ENCODE assay signal across 8 cellular contexts in genomic region chr9:131393622-131394463, GRCh38. TPM values are rescaled to one million over a fixed set of nuclear protein-coding genes. Genes with fewer than 3 reads are reported as not detected.
A peak's percentile ranks its signal among the peaks of the same experiment; 100 is the strongest.
DNase-seq lines count a peak whose midpoint lies in the region; ATAC-seq and TF ChIP-seq lines count a peak whose summit lies in the region.

Gene PRRC2B, plus strand, starts transcription at chr9:131394086. Its CDS starts 36,059 bp downstream, at chr9:131430145.

- peak; percentile 93 to 95 for DNase-seq in Caco-2
- peak; percentile 53 for DNase-seq in KG1 (lab: John Stamatoyannopoulos, UW)
- DNase-seq in SHP77 treated with DMSO at 0.1 percent for 48 hours (lab: John Stamatoyannopoulos, UW): peak; percentile 75
- peak; percentile 66 to 88 (median 75) for DNase-seq in activated naive CD4-positive, alpha-beta T cell (lab: John Stamatoyannopoulos, UW)
- DNase-seq in foreskin melanocyte: peak; percentile 52
- DNase-seq in neural progenitor cell (ENCODE audit: low spot score): peak; percentile 97
- DNase-seq in stromal cell of bone marrow (ENCODE audit: low read depth): peak; percentile 65

- peak within 1 kb of the TSS; percentile 97 for H3K9ac ChIP-seq in neural progenitor cell

- H3K36me3 Mint-ChIP-seq in Caco-2 (ENCODE audit: insufficient read depth, unreplicated experiment): peaks cover 34% of the 10 kb centered on the region
- peaks cover 3% of the 10 kb centered on the region for H3K36me3 Mint-ChIP-seq in neural progenitor cell

- H3K4me1 Mint-ChIP-seq in Caco-2 (ENCODE audit: low read depth, unreplicated experiment) (peaks cover 38% of the 10 kb centered on the region), neural progenitor cell (peaks cover 50% of the 10 kb centered on the region)

- BruUV-seq in Caco-2 (replicated peaks; lab: Mats Ljungman, UMichigan): no TSS peak

- CTCF ChIA-PET in Caco-2 (lab: Charles Lee): no interaction called here

- no peaks in the 10 kb centered on the region for H3K9me3 Mint-ChIP-seq in Caco-2 (ENCODE audit: unreplicated experiment)
- H3K9me3 Mint-ChIP-seq in neural progenitor cell: no peaks in the 10 kb centered on the region

- H3F3A ChIP-seq in neural progenitor cell (ENCODE audit: low read depth): peaks cover 49% of the 10 kb centered on the region

- no peak within 1 kb of the TSS for H2AFZ ChIP-seq in neural progenitor cell (replicated peaks)

- no peaks in the 10 kb centered on the region for H3K36me3 ChIP-seq in Caco-2 (ENCODE audit: control insufficient read depth, insufficient read depth, low read length)
- no peaks in the 10 kb centered on the region for H3K36me3 ChIP-seq in neural progenitor cell

- peak within 1 kb of the TSS; percentile 98 for H3K4me2 ChIP-seq in neural progenitor cell

- H3K4me3 Mint-ChIP-seq in Caco-2 (ENCODE audit: unreplicated experiment): peak within 1 kb of the TSS; percentile 82
- H3K4me3 Mint-ChIP-seq in neural progenitor cell: peak within 1 kb of the TSS; percentile 95

- H3K27me3 Mint-ChIP-seq in Caco-2 (ENCODE audit: insufficient read depth, unreplicated experiment) (no peaks in the 10 kb centered on the region), neural progenitor cell (ENCODE audit: insufficient read depth, low read depth) (peaks cover 6% of the 10 kb centered on the region)

- H3K4me3 ChIP-seq in Caco-2 (ENCODE audit: low read depth, low read length) (peak within 1 kb of the TSS; percentile 57), neural progenitor cell (peak within 1 kb of the TSS; percentile 100)

- POLR2A ChIA-PET in Caco-2 (lab: Charles Lee): interaction anchor here (1.2 kb wide), 1 partner anchor 21 kb away, joined by 4 read pairs; no protein-coding TSS in a partner anchor

- H3K9me3 ChIP-seq in Caco-2: no peaks in the 10 kb centered on the region
- H3K9me3 ChIP-seq in neural progenitor cell (ENCODE audit: low read depth): no peaks in the 10 kb centered on the region

- H3K27ac Mint-ChIP-seq in Caco-2 (ENCODE audit: unreplicated experiment) (peak within 1 kb of the TSS; percentile 96), neural progenitor cell (peak within 1 kb of the TSS; percentile 96)

- peak in 1 of 2 experiments; percentile 50 for TF ChIP-seq CTCF in Caco-2 (IDR thresholded peaks at IDR 0.05; ENCODE audit: insufficient read depth in 1 of 2, low read depth in 1 of 2, low read length in 1 of 2, severe bottlenecking in 1 of 2, unreplicated experiment in 1 of 2)
- TF ChIP-seq CTCF in neural progenitor cell (IDR thresholded peaks at IDR 0.05): peak; percentile 63

- intact Hi-C loops in Caco-2 (cut with micrococcal nuclease; ENCODE audit: unreplicated experiment): no loop called here

- ATAC-seq in GM21390 (IDR thresholded peaks at IDR 0.05; ENCODE audit: unreplicated experiment): peak; percentile 44

- peaks cover 42% of the 10 kb centered on the region for H4K20me1 ChIP-seq in neural progenitor cell (ENCODE audit: low read depth)

- H3K4me1 ChIP-seq in Caco-2: peaks cover 29% of the 10 kb centered on the region
- peaks cover 51% of the 10 kb centered on the region for H3K4me1 ChIP-seq in neural progenitor cell

- H3K27me3 ChIP-seq in Caco-2 (replicated peaks; ENCODE audit: control insufficient read depth, insufficient read depth, low read length) (no peaks in the 10 kb centered on the region), neural progenitor cell (no peaks in the 10 kb centered on the region)

- H3K27ac ChIP-seq in neural progenitor cell: peak within 1 kb of the TSS; percentile 94

- H3K79me2 ChIP-seq in neural progenitor cell (ENCODE audit: low read depth): peaks cover 57% of the 10 kb centered on the region

RNA-seq across cellular contexts. Expression of gene PRRC2B, which starts in this region (rescaled TPM):
- total RNA-seq in Caco-2 (2022): 219 and 235 TPM in 2 replicates
- 139 and 148 TPM in 2 replicates for total RNA-seq in neural progenitor cell (ENCODE audit: low replicate concordance)

Comparison
In these comparisons a context has a peak if more than half of its experiments do, and no peak if none do; other contexts are left out.
1. Peak in every context shown above with its lines: DNase-seq, ATAC-seq, H3K4me3 ChIP-seq and H3K27ac ChIP-seq.